8 cellular contexts compared by ENCODE assay signal in the genomic region with DNA sequence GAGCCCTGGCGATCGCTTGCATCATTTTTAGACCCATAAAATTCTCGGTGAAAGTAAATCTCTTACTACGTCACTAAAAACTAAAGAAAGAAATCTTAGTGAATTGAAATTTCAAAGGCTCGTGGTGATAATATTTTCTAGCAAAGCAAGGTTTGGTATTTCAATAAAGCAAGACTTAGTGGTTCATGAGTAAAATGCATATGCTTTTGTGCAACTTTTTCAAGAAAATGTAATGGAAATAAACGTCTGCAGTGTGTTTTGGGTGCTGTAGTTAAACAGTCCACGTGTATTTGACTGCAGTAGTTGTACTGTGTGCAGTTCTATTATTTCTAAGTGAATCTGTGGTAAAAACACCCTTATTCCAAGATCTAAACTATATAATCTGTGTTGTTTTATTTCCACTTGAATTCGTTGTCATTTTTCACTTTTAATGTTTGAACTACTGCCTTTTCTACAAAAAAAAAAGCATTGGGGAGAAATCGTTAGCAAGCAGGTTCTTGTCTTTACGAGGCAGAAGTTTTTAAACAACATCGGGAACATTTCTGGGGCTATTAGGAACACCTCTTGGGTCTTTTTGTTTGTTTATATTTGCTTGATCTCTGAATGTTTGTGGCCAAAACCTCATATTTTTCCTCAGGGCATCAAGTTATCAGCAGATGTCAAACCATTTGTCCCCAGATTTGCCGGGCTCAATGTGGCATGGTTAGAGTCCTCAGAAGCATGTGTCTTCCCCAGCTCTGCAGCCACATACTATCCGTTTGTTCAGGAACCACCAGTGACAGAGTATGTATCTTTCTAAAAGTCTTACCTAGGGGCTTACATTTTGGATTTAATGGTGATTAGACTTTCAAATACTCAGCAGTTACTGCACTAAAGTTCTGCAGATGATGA. TPM values are rescaled to one million over a fixed set of nuclear protein-coding genes. Genes with fewer than 3 reads are reported as not detected.
DNase-seq lines count a peak whose midpoint lies in the region; ATAC-seq and TF ChIP-seq lines count a peak whose summit lies in the region.

No MANE protein-coding gene starts in this region.

- DNase-seq in Daoy (ENCODE audit: low read depth) (peak; percentile 9), NB4 (ENCODE audit: low read depth) (peak; percentile 42), GM13976 (ENCODE audit: low spot score) (no peak), ureter (ENCODE audit: low spot score) (no peak)
- peak in 1 of 10 donors; percentile 5 for DNase-seq in naive thymus-derived CD8-positive, alpha-beta T cell

- no peaks in the 10 kb centered on the region for H3K27me3 Mint-ChIP-seq in dendritic cell treated with granulocyte-macrophage colony-stimulating factor and Interleukin-4, amounts not matched to agents 40 ng/mL and 50 ng/mL, for 4 days
- peaks cover 0 to 4% (median 0%) of the 10 kb centered on the region in 5 donors for H3K27me3 Mint-ChIP-seq in naive thymus-derived CD8-positive, alpha-beta T cell

- in situ Hi-C loops in GM13976 (cut with MboI; ENCODE audit: low sequenced_read_pairs, unreplicated experiment), result no loop called here

- H3K4me3 ChIP-seq in NB4 (ENCODE audit: low read depth, low read length), result peak overlapping the region; percentile 86

- peak overlapping the region; percentile 87 for H3K4me3 Mint-ChIP-seq in dendritic cell treated with granulocyte-macrophage colony-stimulating factor and Interleukin-4, amounts not matched to agents 40 ng/mL and 50 ng/mL, for 4 days
- peak overlapping the region; percentile 83 to 94 (median 89) for H3K4me3 Mint-ChIP-seq in naive thymus-derived CD8-positive, alpha-beta T cell

- H3K27ac Mint-ChIP-seq in dendritic cell treated with granulocyte-macrophage colony-stimulating factor and Interleukin-4, amounts not matched to agents 40 ng/mL and 50 ng/mL, for 4 days, result peak overlapping the region; percentile 98
- peak overlapping the region; percentile 87 to 99 (median 98) for H3K27ac Mint-ChIP-seq in naive thymus-derived CD8-positive, alpha-beta T cell

- peaks cover 53% of the 10 kb centered on the region for H3K36me3 Mint-ChIP-seq in dendritic cell treated with granulocyte-macrophage colony-stimulating factor and Interleukin-4, amounts not matched to agents 40 ng/mL and 50 ng/mL, for 4 days (ENCODE audit: low read depth)
- H3K36me3 Mint-ChIP-seq in naive thymus-derived CD8-positive, alpha-beta T cell, result peaks cover 0 to 54% (median 16%) of the 10 kb centered on the region in 3 donors

- intact Hi-C loops in dendritic cell treated with granulocyte-macrophage colony-stimulating factor and Interleukin-4, amounts not matched to agents 40 ng/mL and 50 ng/mL, for 4 days (cut with micrococcal nuclease), result no loop called here

- H3K4me1 Mint-ChIP-seq in dendritic cell treated with granulocyte-macrophage colony-stimulating factor and Interleukin-4, amounts not matched to agents 40 ng/mL and 50 ng/mL, for 4 days (ENCODE audit: low read depth), result peaks cover 49% of the 10 kb centered on the region
- peaks cover 24 to 68% (median 58%) of the 10 kb centered on the region in 4 donors for H3K4me1 Mint-ChIP-seq in naive thymus-derived CD8-positive, alpha-beta T cell

- TF ChIP-seq POLR2A in NB4 (IDR thresholded peaks at IDR 0.05; ENCODE audit: extremely low read depth, insufficient read length), result no peak

- H3K9me3 Mint-ChIP-seq in dendritic cell treated with granulocyte-macrophage colony-stimulating factor and Interleukin-4, amounts not matched to agents 40 ng/mL and 50 ng/mL, for 4 days, result no peaks in the 10 kb centered on the region
- H3K9me3 Mint-ChIP-seq in naive thymus-derived CD8-positive, alpha-beta T cell, result no peaks in the 10 kb centered on the region

- POLR2A ChIA-PET in naive thymus-derived CD8-positive, alpha-beta T cell (lab: Charles Lee), result interaction anchor here (0.6 to 3.2 kb wide), 8 partner anchors 9 to 239 kb away, joined by 3 to 29 read pairs (median 3); partner anchors contain the start of gene CKS2

- ATAC-seq in naive thymus-derived CD8-positive, alpha-beta T cell, result peak; percentile 10 to 12
- ATAC-seq in GM18519 (IDR thresholded peaks at IDR 0.05; ENCODE audit: low FRiP score, unreplicated experiment), result no peak
- ATAC-seq in HG03460 (IDR thresholded peaks at IDR 0.05; ENCODE audit: unreplicated experiment), result no peak

- TF ChIP-seq CTCF in NB4 (IDR thresholded peaks at IDR 0.05; ENCODE audit: low read depth, low read length) (no peak), GM13976 (IDR thresholded peaks at IDR 0.05; ENCODE audit: borderline replicate concordance, control extremely low read depth, extremely low read depth, insufficient read depth, missing control alignments) (no peak)

RNA-seq across cellular contexts. Expression of gene SECISBP2, which starts 1.0 kb away (rescaled TPM):
- 21.9 and 25.7 TPM in 2 replicates for total RNA-seq in Daoy (2014; rRNA removed; shearing (Covaris generic))
- 100 to 1,000 TPM; 105 to 112 TPM for total RNA-seq in naive thymus-derived CD8-positive, alpha-beta T cell
- 10 to 100 TPM; 19.6 to 27.9 (median 21.2) TPM for polyA plus RNA-seq in naive thymus-derived CD8-positive, alpha-beta T cell
- total RNA-seq in ureter, result 103 TPM

RNA-seq across cellular contexts. Expression of gene CKS2, which starts 8.3 kb away (rescaled TPM):
- total RNA-seq in Daoy (2014; rRNA removed; shearing (Covaris generic)), result 457 and 467 TPM in 2 replicates
- 1 to 10 TPM; 4.8 to 5.3 TPM for total RNA-seq in naive thymus-derived CD8-positive, alpha-beta T cell
- polyA plus RNA-seq in naive thymus-derived CD8-positive, alpha-beta T cell, result 10 to 100 TPM in 1 of 3 donors, 1 to 10 TPM in 2; 7.0 to 13.6 (median 7.8) TPM
- 13.1 TPM for total RNA-seq in ureter

Comparison
In these comparisons a context has a peak if more than half of its experiments do, and no peak if none do; other contexts are left out.
1. DNase-seq: peak in Daoy (single experiment) and NB4 (single experiment); none in GM13976 (single experiment) and ureter (single experiment).
2. ATAC-seq: peak in naive thymus-derived CD8-positive, alpha-beta T cell (2 of 2); none in GM18519 (single experiment) and HG03460 (single experiment).
3. RNA of gene CKS2, which starts 8.3 kb away (total RNA-seq): 457 to 467 TPM in Daoy; 13.1 TPM in ureter (single experiment) and 4.8 to 5.3 TPM in naive thymus-derived CD8-positive, alpha-beta T cell; every median in the first group is over 10 times any median in the second.